In genomic region chr3:66536791-66537190, GRCh38 we compare ENCODE assay signal across 1 cellular context.
A peak's percentile ranks its signal among the peaks of the same experiment; 100 is the strongest.
TF ChIP-seq lines count a peak whose summit lies in the region.

No MANE protein-coding gene starts in this region.

TF ChIP-seq in HepG2, 621 proteins besides CTCF, POLR2A, EP300 and RAD21:
- no peak for TF ChIP-seq ZNF318 (CRISPR knock-in tag; IDR thresholded peaks at IDR 0.05)
- no peak for TF ChIP-seq THAP11 (CRISPR knock-in tag; IDR thresholded peaks at IDR 0.05)
- peak; percentile 53; the same call in 1 of the 2 replicates for TF ChIP-seq ZNF7 (CRISPR knock-in tag; IDR thresholded peaks at IDR 0.05)
TF ChIP-seq in HepG2: peak in this region for 1.
